ENCODE assay signal across 21 cellular contexts in the genomic region with DNA sequence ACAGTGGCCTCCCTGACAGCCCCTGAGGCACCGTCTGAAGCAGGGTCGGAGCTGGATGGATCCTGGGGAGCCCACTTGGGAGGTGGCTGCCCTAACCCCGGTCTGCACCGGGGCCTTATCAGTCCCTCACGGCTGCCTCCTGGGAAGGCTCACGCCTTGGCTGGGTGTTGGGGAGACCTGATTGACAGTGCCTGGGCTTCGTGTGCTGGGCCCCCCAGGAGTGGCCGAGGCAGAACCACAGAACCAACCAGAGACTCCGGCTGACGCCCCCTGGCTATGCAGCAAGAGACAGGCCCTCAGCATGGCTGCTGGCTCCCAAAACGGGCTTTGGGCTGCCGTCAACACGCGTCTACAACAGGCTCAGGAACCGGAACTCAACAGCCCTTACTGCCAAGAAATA.
"Had no signal": no experiment of that assay in that cellular context is flagged by ENCODE, and none has a peak within 500 bp of the region (broad histone marks: within the 10 kb centered on the region; RNA-seq: fewer than 3 reads in every experiment).

No MANE protein-coding gene starts in this region.

- H3K36me3 ChIP-seq: colonic mucosa, esophagus squamous epithelium, heart right ventricle, left ventricle myocardium inferior, pancreas, sigmoid colon, thoracic aorta, tibial nerve, upper lobe of left lung had no signal

- H3K4me3 ChIP-seq: colonic mucosa, esophagus squamous epithelium, heart right ventricle, left ventricle myocardium inferior, pancreas, sigmoid colon, thoracic aorta, tibial nerve, upper lobe of left lung had no signal

- H3K27me3 ChIP-seq: colonic mucosa, pancreas, tibial nerve, upper lobe of left lung had no signal

- H3K4me1 ChIP-seq: colonic mucosa, esophagus squamous epithelium, heart right ventricle, left ventricle myocardium inferior, pancreas, sigmoid colon, tibial nerve, upper lobe of left lung had no signal

- ATAC-seq: left colon; naive thymus-derived CD4-positive, alpha-beta T cell; pancreas; stimulated activated naive B cell treated with anti-CD40 and anti-IgM and Interleukin-4, amounts not matched to agents 10 μg/mL and 1 μg/mL and 100 μg/mL, for 72 hours had no signal

- H3K27ac ChIP-seq: colonic mucosa, esophagus squamous epithelium, heart right ventricle, left ventricle myocardium inferior, pancreas, sigmoid colon, thoracic aorta, tibial nerve, upper lobe of left lung had no signal

- DNase-seq: central memory CD4-positive, alpha-beta T cell; colonic mucosa; effector memory CD4-positive, alpha-beta T cell; esophagus squamous epithelium; foreskin melanocyte; glutamatergic neuron; heart right ventricle; hippocampal formation; kidney glomerular epithelial cell; left colon; left ventricle myocardium inferior; mesenchymal stem cell; naive thymus-derived CD4-positive, alpha-beta T cell; occipital lobe; stimulated activated CD4-positive, alpha-beta T cell treated with anti-CD3 and anti-CD28 coated beads, Interleukin-4, amount 100 ng/mL, for 4 hours; stimulated activated naive B cell treated with anti-CD40 and anti-IgM and Interleukin-4, amounts not matched to agents 10 μg/mL and 1 μg/mL and 100 μg/mL, for 72 hours; upper lobe of left lung had no signal

- H3K9me3 ChIP-seq: colonic mucosa, esophagus squamous epithelium, heart right ventricle, pancreas, sigmoid colon, thoracic aorta, upper lobe of left lung had no signal
